In the genomic region with DNA sequence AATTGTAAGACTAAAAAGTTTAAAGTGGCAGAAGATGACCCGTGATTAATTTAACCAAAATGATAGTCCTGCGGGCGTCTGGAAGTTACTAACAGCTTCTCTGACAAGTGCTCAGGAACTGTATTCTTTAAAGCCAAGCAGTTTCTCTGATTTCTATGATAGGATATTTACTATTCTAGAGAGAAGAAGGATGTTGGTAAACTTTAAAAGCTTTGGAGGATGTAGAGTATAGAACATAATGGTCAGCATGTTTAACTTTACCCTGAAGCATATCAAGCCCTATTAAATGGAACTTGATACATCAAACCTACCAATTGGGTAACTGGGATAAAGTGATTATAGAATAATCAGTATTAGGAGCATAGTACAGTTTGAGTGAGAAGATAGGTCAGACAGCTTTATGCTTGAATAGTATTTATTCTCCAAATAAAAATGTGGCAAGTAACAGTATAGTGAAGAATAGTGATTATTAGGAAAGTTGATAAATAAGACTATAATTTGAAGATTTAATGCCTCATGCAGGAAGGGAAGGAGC, we compare ENCODE assay signal across 8 cellular contexts. TPM values are rescaled to one million over a fixed set of nuclear protein-coding genes. Genes with fewer than 3 reads are reported as not detected.
A peak's percentile ranks its signal among the peaks of the same experiment; 100 is the strongest.
DNase-seq lines count a peak whose midpoint lies in the region; ATAC-seq and TF ChIP-seq lines count a peak whose summit lies in the region.

No MANE protein-coding gene starts in this region.

- peak overlapping the region; percentile 95 for H3K4me3 ChIP-seq in BLaER1
- no peak overlapping the region for H3K4me3 ChIP-seq in KMS-11 (IDR thresholded peaks at IDR 0.05; ENCODE audit: insufficient read depth, low read depth, low read length)
- H3K4me3 ChIP-seq in cardiac fibroblast (replicated peaks in 1 of 2; ENCODE audit: low read depth in 2 of 2, low read length in 2 of 2): peak overlapping the region; percentile 67 to 83

- no peaks in the 10 kb centered on the region for H3K27me3 ChIP-seq in BLaER1
- no peaks in the 10 kb centered on the region for H3K27me3 ChIP-seq in KMS-11 (ENCODE audit: insufficient read depth, low read depth)

- peak overlapping the region; percentile 94 for H3K9ac ChIP-seq in BLaER1
- H3K9ac ChIP-seq in KMS-11: no peak overlapping the region; the same call in 1 of the 2 replicates

- H3K4me1 ChIP-seq in BLaER1: peaks cover 50% of the 10 kb centered on the region
- H3K4me1 ChIP-seq in KMS-11 (ENCODE audit: low read depth, poor library complexity, severe bottlenecking): peaks cover 32% of the 10 kb centered on the region

- ATAC-seq in natural killer cell (no peak), HG03571 (IDR thresholded peaks at IDR 0.05; ENCODE audit: unreplicated experiment) (no peak)

- H4K20me1 ChIP-seq in BLaER1 (peaks cover 44% of the 10 kb centered on the region), KMS-11 (ENCODE audit: insufficient read depth) (no peaks in the 10 kb centered on the region)

- H3K36me3 Mint-ChIP-seq in natural killer cell: no peaks in the 10 kb centered on the region

- TF ChIP-seq CTCF in KMS-11 (conservative IDR thresholded peaks at IDR 0.05; ENCODE audit: low read depth, low read length): no peak
- TF ChIP-seq CTCF in cardiac fibroblast (IDR thresholded peaks at IDR 0.05; ENCODE audit: low read depth, low read length): no peak
- no peak for TF ChIP-seq CTCF in natural killer cell (IDR thresholded peaks at IDR 0.05)

- H3K36me3 ChIP-seq in BLaER1 (peaks cover 6% of the 10 kb centered on the region; the same call in 1 of the 2 replicates), KMS-11 (ENCODE audit: insufficient read depth) (no peaks in the 10 kb centered on the region)

- H3K27ac Mint-ChIP-seq in natural killer cell: peak overlapping the region; percentile 95 to 98

- peak overlapping the region; percentile 100 for H3K4me3 Mint-ChIP-seq in natural killer cell

- H3K4me2 ChIP-seq in BLaER1 (peak overlapping the region; percentile 86), KMS-11 (peak overlapping the region; percentile 52)

- intact Hi-C loops in natural killer cell (cut with micrococcal nuclease): loop anchor here (5.0 kb wide), 3 partner anchors 45 to 280 kb away; partner anchors contain the start of gene TBC1D19

- DNase-seq in cardiac fibroblast (ENCODE audit: low read depth in 2 of 2) (peak in 1 of 2 donors; percentile 9), natural killer cell (no peak), SKM-1 (lab: John Stamatoyannopoulos, UW; ENCODE audit: unreplicated experiment) (no peak), NOMO-1 treated with DMSO at 0.1 percent for 48 hours (lab: John Stamatoyannopoulos, UW; ENCODE audit: unreplicated experiment) (no peak), iPS-NIHi7 (ENCODE audit: extremely low spot score) (no peak)

- H3K27ac ChIP-seq in BLaER1 (peak overlapping the region; percentile 96), KMS-11 (peak overlapping the region; percentile 60; the same call in 1 of the 2 replicates)

- H3K9me3 Mint-ChIP-seq in natural killer cell: no peaks in the 10 kb centered on the region

- H3K27me3 Mint-ChIP-seq in natural killer cell (ENCODE audit: low read depth in 2 of 2): no peaks in the 10 kb centered on the region

- no peak overlapping the region for H2AFZ ChIP-seq in KMS-11 (ENCODE audit: low read depth)

- H3K9me3 ChIP-seq in BLaER1: no peaks in the 10 kb centered on the region; the same call in 1 of the 2 replicates

- H3K4me1 Mint-ChIP-seq in natural killer cell: peaks cover 72% of the 10 kb centered on the region in 2 donors

- peaks cover 40% of the 10 kb centered on the region for H3K79me2 ChIP-seq in KMS-11 (ENCODE audit: insufficient read depth, low read depth)

RNA-seq across cellular contexts. Expression of gene STIM2, which starts 1.8 kb away (rescaled TPM):
- 100 to 1,000 TPM in 2 of 3 donors, 10 to 100 TPM in 1; 98.3 to 104 (median 100) TPM for total RNA-seq in natural killer cell
